9 cellular contexts compared by ENCODE assay signal in genomic region chr13:95624020-95624419, GRCh38. TPM values are rescaled to one million over a fixed set of nuclear protein-coding genes. Genes with fewer than 3 reads are reported as not detected.
DNase-seq lines count a peak whose midpoint lies in the region; ATAC-seq and TF ChIP-seq lines count a peak whose summit lies in the region.
"Had no signal": no experiment of that assay in that cellular context is flagged by ENCODE, and none has a peak within 500 bp of the region (broad histone marks: within the 10 kb centered on the region; RNA-seq: fewer than 3 reads in every experiment).

No MANE protein-coding gene starts in this region.

- no peaks in the 10 kb centered on the region for H3K27me3 ChIP-seq in Loucy (ENCODE audit: insufficient read depth, low read length, poor library complexity, severe bottlenecking)
- no peaks in the 10 kb centered on the region for H3K27me3 ChIP-seq in heart left ventricle
- no peaks in the 10 kb centered on the region for H3K27me3 ChIP-seq in gastrocnemius medialis

- DNase-seq in NCI-H1417 (lab: John Stamatoyannopoulos, UW), result peak; percentile 24 to 73 (median 53)
- no peak for DNase-seq in NCI-H1417 treated with DMSO at 0.1 percent for 48 hours (lab: John Stamatoyannopoulos, UW)
- DNase-seq in heart left ventricle, result no peak
- no peak for DNase-seq in gastrocnemius medialis

- H3K4me1 ChIP-seq in Loucy (ENCODE audit: insufficient read depth, low read length, poor library complexity, severe bottlenecking), result no peaks in the 10 kb centered on the region
- peaks cover 0 to 9% (median 0%) of the 10 kb centered on the region in 12 donors for H3K4me1 ChIP-seq in heart left ventricle
- H3K4me1 ChIP-seq in gastrocnemius medialis, result no peaks in the 10 kb centered on the region

- no peaks in the 10 kb centered on the region for H3K9me2 ChIP-seq in Loucy (replicated peaks; ENCODE audit: low read depth, low read length)

- ATAC-seq in GM19452 (IDR thresholded peaks at IDR 0.05; ENCODE audit: unreplicated experiment) (peak; percentile 75), heart left ventricle (peak in 2 of 4 donors; percentile 34 to 41), gastrocnemius medialis (peak; percentile 68 to 70), HG03469 (IDR thresholded peaks at IDR 0.05; ENCODE audit: unreplicated experiment) (no peak)

- intact Hi-C loops in heart left ventricle (cut with DNase I), result loop anchor here in 8 of 10 donors (1.0 to 10.0 kb wide), 5 partner anchors 129 to 361 kb away; no protein-coding TSS in a partner anchor
- intact Hi-C loops in gastrocnemius medialis (cut with DNase I; ENCODE audit: low total_unique reads), result loop anchor here (1.0 kb wide), 1 partner anchor 210 kb away; no protein-coding TSS in a partner anchor

- no peaks in the 10 kb centered on the region for H4K20me1 ChIP-seq in Loucy (ENCODE audit: insufficient read depth, low read length, poor library complexity, severe bottlenecking)

- no peak for TF ChIP-seq POLR2A in heart left ventricle (IDR thresholded peaks at IDR 0.05)
- TF ChIP-seq POLR2A in gastrocnemius medialis (IDR thresholded peaks at IDR 0.05), result no peak

- no peak overlapping the region for H2AFZ ChIP-seq in Loucy (ENCODE audit: low read length)

- in situ Hi-C loops in gastrocnemius medialis (cut with MboI; ENCODE audit: low sequenced_read_pairs in 4 of 4), result loop anchor here in 3 of 4 donors (5.0 kb wide), 1 partner anchor 213 kb away; no protein-coding TSS in a partner anchor

- H3K4me2 ChIP-seq in Loucy (ENCODE audit: low read depth, low read length, poor library complexity, severe bottlenecking), result no peak overlapping the region

- no peak overlapping the region for H3K4me3 ChIP-seq in Loucy (ENCODE audit: low read length, poor library complexity, severe bottlenecking)
- no peak overlapping the region for H3K4me3 ChIP-seq in WI38 (ENCODE audit: low read depth, low read length)
- no peak overlapping the region for H3K4me3 ChIP-seq in heart left ventricle
- no peak overlapping the region for H3K4me3 ChIP-seq in gastrocnemius medialis

- no peaks in the 10 kb centered on the region for H3K79me2 ChIP-seq in Loucy (ENCODE audit: insufficient read depth, low read length)

- 25 to 36% (median 28%) methylated on average over 5 of the region's 5 CpGs for WGBS in heart left ventricle, 4 donors

- TF ChIP-seq CTCF in Loucy (conservative IDR thresholded peaks at IDR 0.05; ENCODE audit: low read length) (peak; percentile 75), WI38 (IDR thresholded peaks at IDR 0.05; ENCODE audit: low read depth, low read length) (peak; percentile 45), heart left ventricle (IDR thresholded peaks at IDR 0.05) (peak; percentile 44 to 75 (median 64)), gastrocnemius medialis (IDR thresholded peaks at IDR 0.05 in 4 of 5, conservative IDR thresholded peaks at IDR 0.05 in 1 of 5) (peak; percentile 29 to 78 (median 67))

- H3K9me3 ChIP-seq in Loucy (ENCODE audit: insufficient read depth, low read depth, low read length) (no peaks in the 10 kb centered on the region), heart left ventricle (peaks cover 0 to 18% (median 0%) of the 10 kb centered on the region in 12 donors), gastrocnemius medialis (peaks cover 0 to 10% (median 0%) of the 10 kb centered on the region in 3 donors)

- no peak overlapping the region for H3K9ac ChIP-seq in Loucy (ENCODE audit: low read depth, low read length, poor library complexity, severe bottlenecking)

- H3K36me3 ChIP-seq in Loucy (ENCODE audit: insufficient read depth, low read length), result no peaks in the 10 kb centered on the region
- peaks cover 0 to 63% (median 4%) of the 10 kb centered on the region in 9 donors for H3K36me3 ChIP-seq in heart left ventricle
- no peaks in the 10 kb centered on the region for H3K36me3 ChIP-seq in gastrocnemius medialis

- H3K27ac ChIP-seq in heart left ventricle (no peak overlapping the region), gastrocnemius medialis (no peak overlapping the region)

- no peaks in the 10 kb centered on the region for H3F3A ChIP-seq in Loucy (ENCODE audit: low read depth)

RNA-seq across cellular contexts. Expression of gene DZIP1, which starts 20.5 kb away (rescaled TPM):
- total RNA-seq in heart left ventricle (1 to 10 TPM; 2.3 to 6.9 (median 5.1) TPM), gastrocnemius medialis (1 to 10 TPM in 3 of 4 donors, under 1 TPM in 1; 0.22 to 5.6 (median 2.2) TPM)
- 1 to 10 TPM; 1.9 TPM for polyA plus RNA-seq in heart left ventricle
- polyA plus RNA-seq: CD8-positive, alpha-beta memory T cell had no signal

RNA-seq across cellular contexts. Expression of gene DNAJC3, which starts 52.9 kb away (rescaled TPM):
- total RNA-seq in heart left ventricle (10 to 100 TPM; 23.5 to 43.9 (median 33.7) TPM), gastrocnemius medialis (10 to 100 TPM; 15.7 to 21.6 (median 20.5) TPM)
- polyA plus RNA-seq in heart left ventricle, result 10 to 100 TPM in 1 of 2 donors, 1 to 10 TPM in 1; 8.7 to 33.7 TPM

Comparison
In these comparisons a context has a peak if more than half of its experiments do, and no peak if none do; other contexts are left out.
1. DNase-seq: peak in NCI-H1417 (3 of 3); none in NCI-H1417 treated with DMSO at 0.1 percent for 48 hours (single experiment), heart left ventricle (0 of 5) and gastrocnemius medialis (0 of 2).
2. Peak in every context shown above with its lines, with median percentiles within 50 percentile points of each other: CTCF ChIP-seq.